18 cellular contexts compared by ENCODE assay signal in the genomic region with DNA sequence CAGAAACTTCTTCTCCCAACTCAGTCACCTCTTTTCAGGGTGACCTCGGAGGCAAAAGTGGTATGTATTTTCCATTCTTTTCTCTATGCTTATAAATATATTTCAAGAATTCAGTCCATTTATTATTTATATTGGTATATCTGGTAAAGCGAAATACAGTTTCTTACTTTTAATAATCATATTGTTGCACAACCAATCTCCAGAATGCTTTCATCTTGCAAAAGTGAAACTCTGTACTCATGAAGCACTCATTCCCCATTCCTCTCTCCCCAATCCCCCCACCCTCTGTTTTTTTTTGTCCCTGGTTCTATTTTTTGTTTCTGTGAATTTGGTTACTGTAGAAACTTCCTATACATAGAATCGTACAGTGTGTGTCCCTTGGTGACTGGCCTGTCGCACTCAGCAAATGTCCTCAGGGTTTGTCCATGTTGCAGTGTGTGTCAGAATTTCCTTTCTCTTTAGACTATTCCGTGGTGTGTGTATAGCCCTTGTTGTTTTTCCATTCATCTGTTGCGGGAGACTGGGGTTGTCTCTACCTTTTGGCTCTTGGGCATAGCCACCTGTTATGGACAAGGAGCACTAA. TPM values are rescaled to one million over a fixed set of nuclear protein-coding genes. Genes with fewer than 3 reads are reported as not detected.
DNase-seq lines count a peak whose midpoint lies in the region; ATAC-seq and TF ChIP-seq lines count a peak whose summit lies in the region.
"Had no signal": no experiment of that assay in that cellular context is flagged by ENCODE, and none has a peak within 500 bp of the region (broad histone marks: within the 10 kb centered on the region; RNA-seq: fewer than 3 reads in every experiment).

No MANE protein-coding gene starts in this region.

- peaks cover 31% of the 10 kb centered on the region for H3K4me1 Mint-ChIP-seq in activated CD4-positive, alpha-beta T cell treated with anti-CD3 and anti-CD28 coated beads, Interleukin-2, amount 10 ng/mL, durations not matched to agents 24 days and 14 days
- H3K4me1 Mint-ChIP-seq in IgD-negative memory B cell = peaks cover 13 to 27% (median 25%) of the 10 kb centered on the region in 3 donors
- peaks cover 38% of the 10 kb centered on the region for H3K4me1 Mint-ChIP-seq in activated CD8-positive, alpha-beta T cell treated with anti-CD3 and anti-CD28 coated beads, Interleukin-2, amount 10 ng/mL, durations not matched to agents 7 days and 5 days (ENCODE audit: low read depth)
- H3K4me1 Mint-ChIP-seq in naive thymus-derived CD4-positive, alpha-beta T cell = peaks cover 25 to 49% (median 38%) of the 10 kb centered on the region in 7 donors
- H3K4me1 Mint-ChIP-seq: WTC11 had no signal

- no peaks in the 10 kb centered on the region for H3K36me3 ChIP-seq in naive thymus-derived CD4-positive, alpha-beta T cell (ENCODE audit: control insufficient read depth in 2 of 3, insufficient read depth in 3 of 3, low read length in 3 of 3)
- H3K36me3 ChIP-seq: brain microvascular endothelial cell had no signal

- peaks cover 20 to 33% of the 10 kb centered on the region in 2 donors for H3K4me1 ChIP-seq in naive thymus-derived CD4-positive, alpha-beta T cell (ENCODE audit: control insufficient read depth in 2 of 2, insufficient read depth in 2 of 2, low read length in 2 of 2)
- H3K4me1 ChIP-seq: A549 had no signal

- peak overlapping the region; percentile 30 for H3K4me3 ChIP-seq in naive thymus-derived CD4-positive, alpha-beta T cell (ENCODE audit: low read length)
- H3K4me3 ChIP-seq: A549 had no signal

- H3K9me3 Mint-ChIP-seq in activated CD4-positive, alpha-beta T cell treated with anti-CD3 and anti-CD28 coated beads, Interleukin-2, amount 10 ng/mL, durations not matched to agents 24 days and 14 days = no peaks in the 10 kb centered on the region
- no peaks in the 10 kb centered on the region for H3K9me3 Mint-ChIP-seq in IgD-negative memory B cell
- H3K9me3 Mint-ChIP-seq in activated CD8-positive, alpha-beta T cell treated with anti-CD3 and anti-CD28 coated beads, Interleukin-2, amount 10 ng/mL, durations not matched to agents 7 days and 5 days (ENCODE audit: insufficient read depth) = no peaks in the 10 kb centered on the region
- peaks cover 0 to 1% (median 0%) of the 10 kb centered on the region in 11 donors for H3K9me3 Mint-ChIP-seq in naive thymus-derived CD4-positive, alpha-beta T cell
- H3K9me3 Mint-ChIP-seq: WTC11 had no signal

- no peaks in the 10 kb centered on the region for H3K27me3 ChIP-seq in naive thymus-derived CD4-positive, alpha-beta T cell (ENCODE audit: control insufficient read depth in 2 of 2, insufficient read depth in 2 of 2, low read length in 2 of 2)
- H3K27me3 ChIP-seq: brain microvascular endothelial cell had no signal

- ATAC-seq in activated CD8-positive, alpha-beta T cell treated with anti-CD3 and anti-CD28 coated beads, Interleukin-2, amount 10 ng/mL, durations not matched to agents 7 days and 5 days = peak; percentile 25
- peak; percentile 23 for ATAC-seq in naive thymus-derived CD4-positive, alpha-beta T cell
- ATAC-seq: A549, SK-N-SH treated with all-trans-retinoic acid at 6 μM for 48 hours, WTC11 had no signal

- no peak for TF ChIP-seq CTCF in GM10248 (IDR thresholded peaks at IDR 0.05; ENCODE audit: control extremely low read depth, extremely low read depth, low read depth, missing control alignments)

- H3K4me3 Mint-ChIP-seq in activated CD4-positive, alpha-beta T cell treated with anti-CD3 and anti-CD28 coated beads, Interleukin-2, amount 10 ng/mL, durations not matched to agents 24 days and 14 days = peak overlapping the region; percentile 57
- H3K4me3 Mint-ChIP-seq in IgD-negative memory B cell = peak overlapping the region in 3 of 4 donors; percentile 64 to 75 (median 65)
- peak overlapping the region; percentile 65 for H3K4me3 Mint-ChIP-seq in activated CD8-positive, alpha-beta T cell treated with anti-CD3 and anti-CD28 coated beads, Interleukin-2, amount 10 ng/mL, durations not matched to agents 7 days and 5 days
- peak overlapping the region; percentile 6 to 89 (median 78) for H3K4me3 Mint-ChIP-seq in naive thymus-derived CD4-positive, alpha-beta T cell
- H3K4me3 Mint-ChIP-seq: WTC11 had no signal

- H3K27ac Mint-ChIP-seq in activated CD4-positive, alpha-beta T cell treated with anti-CD3 and anti-CD28 coated beads, Interleukin-2, amount 10 ng/mL, durations not matched to agents 24 days and 14 days = peak overlapping the region; percentile 48
- H3K27ac Mint-ChIP-seq in IgD-negative memory B cell = peak overlapping the region in 1 of 3 donors; percentile 92
- H3K27ac Mint-ChIP-seq in activated CD8-positive, alpha-beta T cell treated with anti-CD3 and anti-CD28 coated beads, Interleukin-2, amount 10 ng/mL, durations not matched to agents 7 days and 5 days = peak overlapping the region; percentile 90
- H3K27ac Mint-ChIP-seq in naive thymus-derived CD4-positive, alpha-beta T cell = peak overlapping the region; percentile 76 to 98 (median 93)
- H3K27ac Mint-ChIP-seq: WTC11 had no signal

- no peaks in the 10 kb centered on the region for H3K9me3 ChIP-seq in naive thymus-derived CD4-positive, alpha-beta T cell (ENCODE audit: control insufficient read depth in 2 of 3, low read length in 3 of 3)

- POLR2A ChIA-PET in activated CD8-positive, alpha-beta T cell treated with anti-CD3 and anti-CD28 coated beads, Interleukin-2, amount 10 ng/mL, durations not matched to agents 7 days and 5 days (lab: Charles Lee) = no interaction called here
- POLR2A ChIA-PET in naive thymus-derived CD4-positive, alpha-beta T cell (lab: Charles Lee) = no interaction called here
- POLR2A ChIA-PET in GM10248 (lab: Yijun Ruan, JAX) = no interaction called here

- H3K27me3 Mint-ChIP-seq in activated CD4-positive, alpha-beta T cell treated with anti-CD3 and anti-CD28 coated beads, Interleukin-2, amount 10 ng/mL, durations not matched to agents 24 days and 14 days = peaks cover 26% of the 10 kb centered on the region
- no peaks in the 10 kb centered on the region for H3K27me3 Mint-ChIP-seq in IgD-negative memory B cell
- peaks cover 3% of the 10 kb centered on the region for H3K27me3 Mint-ChIP-seq in activated CD8-positive, alpha-beta T cell treated with anti-CD3 and anti-CD28 coated beads, Interleukin-2, amount 10 ng/mL, durations not matched to agents 7 days and 5 days (ENCODE audit: low read depth)
- peaks cover 0 to 48% (median 0%) of the 10 kb centered on the region in 5 donors for H3K27me3 Mint-ChIP-seq in naive thymus-derived CD4-positive, alpha-beta T cell

- intact Hi-C loops in activated CD4-positive, alpha-beta T cell treated with anti-CD3 and anti-CD28 coated beads, Interleukin-2, amount 10 ng/mL, durations not matched to agents 24 days and 14 days (cut with micrococcal nuclease) = loop anchor here (1.0 to 10.0 kb wide), 3 partner anchors 9 to 497 kb away; a partner anchor contains a TSS
- intact Hi-C loops in naive thymus-derived CD4-positive, alpha-beta T cell (cut with micrococcal nuclease) = loop anchor here (1.0 to 5.0 kb wide), 5 partner anchors 8 to 841 kb away; a partner anchor contains a TSS

- peak overlapping the region; percentile 50 for H3K27ac ChIP-seq in naive thymus-derived CD4-positive, alpha-beta T cell (ENCODE audit: low read depth, low read length)
- H3K27ac ChIP-seq: A549, brain microvascular endothelial cell had no signal

- no peaks in the 10 kb centered on the region for H3K36me3 Mint-ChIP-seq in activated CD4-positive, alpha-beta T cell treated with anti-CD3 and anti-CD28 coated beads, Interleukin-2, amount 10 ng/mL, durations not matched to agents 24 days and 14 days (ENCODE audit: low read depth)
- H3K36me3 Mint-ChIP-seq in IgD-negative memory B cell = no peaks in the 10 kb centered on the region
- H3K36me3 Mint-ChIP-seq in activated CD8-positive, alpha-beta T cell treated with anti-CD3 and anti-CD28 coated beads, Interleukin-2, amount 10 ng/mL, durations not matched to agents 7 days and 5 days (ENCODE audit: low read depth) = peaks cover 3% of the 10 kb centered on the region
- H3K36me3 Mint-ChIP-seq in naive thymus-derived CD4-positive, alpha-beta T cell = no peaks in the 10 kb centered on the region
- H3K36me3 Mint-ChIP-seq: WTC11 had no signal

- peak; percentile 61 for DNase-seq in activated CD4-positive, alpha-beta T cell treated with anti-CD3 and anti-CD28 coated beads, Interleukin-2, amount 10 ng/mL, durations not matched to agents 24 days and 14 days
- DNase-seq in activated CD4-positive, alpha-beta T cell treated with anti-CD3 and anti-CD28 coated beads, Interleukin-2, amount 50 U/mL, for 1 hour = no peak
- DNase-seq in activated CD8-positive, alpha-beta T cell treated with anti-CD3 and anti-CD28 coated beads, Interleukin-2, amount 10 ng/mL, durations not matched to agents 7 days and 5 days = no peak
- DNase-seq in naive thymus-derived CD4-positive, alpha-beta T cell = no peak
- DNase-seq in HUDEP-2 (lab: John Stamatoyannopoulos, UW; ENCODE audit: unreplicated experiment in 76 of 76) (no peak), dedifferentiated amniotic fluid mesenchymal stem cell (ENCODE audit: extremely low spot score) (no peak), GM10248 (ENCODE audit: extremely low spot score) (no peak)
- DNase-seq: brain microvascular endothelial cell, Calu3, hippocampal formation had no signal

- CTCF ChIA-PET in activated CD8-positive, alpha-beta T cell treated with anti-CD3 and anti-CD28 coated beads, Interleukin-2, amount 10 ng/mL, durations not matched to agents 7 days and 5 days (lab: Charles Lee) = no interaction called here
- CTCF ChIA-PET in naive thymus-derived CD4-positive, alpha-beta T cell (lab: Charles Lee) = interaction anchor here (0.6 to 0.8 kb wide), 2 partner anchors 18 to 916 kb away, joined by 3 read pairs; no protein-coding TSS in a partner anchor
- CTCF ChIA-PET in GM10248 (lab: Yijun Ruan, JAX) = no interaction called here

RNA-seq across cellular contexts. Expression of a gene that starts 7.9 kb away (rescaled TPM):
- total RNA-seq in activated CD4-positive, alpha-beta T cell treated with anti-CD3 and anti-CD28 coated beads, Interleukin-2, amount 10 ng/mL, durations not matched to agents 24 days and 14 days = 0.14 and 0.16 TPM in 2 replicates
- polyA plus RNA-seq in IgD-negative memory B cell = 0.08 TPM
- total RNA-seq in activated CD8-positive, alpha-beta T cell treated with anti-CD3 and anti-CD28 coated beads, Interleukin-2, amount 10 ng/mL, durations not matched to agents 7 days and 5 days = 1 to 10 TPM; 4.5 to 4.7 TPM
- 10 to 100 TPM in 2 of 5 experiments, 1 to 10 TPM in 2, under 1 TPM in 1; 0.70 to 90.6 (median 4.6) TPM for total RNA-seq in naive thymus-derived CD4-positive, alpha-beta T cell
- 1 to 10 TPM; 1.4 to 4.6 TPM for polyA plus RNA-seq in naive thymus-derived CD4-positive, alpha-beta T cell
- total RNA-seq: OCI-LY7 had no signal
- polyA plus RNA-seq: A549 had no signal

RNA-seq across cellular contexts. Expression of a gene that starts 49.8 kb away (rescaled TPM):
- total RNA-seq in activated CD4-positive, alpha-beta T cell treated with anti-CD3 and anti-CD28 coated beads, Interleukin-2, amount 10 ng/mL, durations not matched to agents 24 days and 14 days = not detected in 2 replicates
- polyA plus RNA-seq in IgD-negative memory B cell = not detected
- total RNA-seq in activated CD8-positive, alpha-beta T cell treated with anti-CD3 and anti-CD28 coated beads, Interleukin-2, amount 10 ng/mL, durations not matched to agents 7 days and 5 days = not detected
- total RNA-seq in naive thymus-derived CD4-positive, alpha-beta T cell = not detected
- under 1 TPM in 1 of 2 donors, not detected in 1; 0.12 TPM for polyA plus RNA-seq in naive thymus-derived CD4-positive, alpha-beta T cell
- total RNA-seq: Calu3, fibroblast of lung, OCI-LY7, right cardiac atrium, WTC11 had no signal
- polyA plus RNA-seq: A549, fibroblast of lung, neural cell, right cardiac atrium had no signal
